ENCODE assay signal across 8 cellular contexts in genomic region chr9:35812025-35812602, GRCh38. TPM values are rescaled to one million over a fixed set of nuclear protein-coding genes. Genes with fewer than 3 reads are reported as not detected.
DNase-seq lines count a peak whose midpoint lies in the region; ATAC-seq, FAIRE-seq and TF ChIP-seq lines count a peak whose summit lies in the region.

Gene SPAG8 (minus strand): TSS chr9:35812262. CDS start chr9:35812147, 115 bp downstream.

- no peaks in the 10 kb centered on the region for H3K9me3 ChIP-seq in mononuclear cell (ENCODE audit: low read depth, low read length)

- H3K27me3 ChIP-seq in mononuclear cell (ENCODE audit: insufficient read depth, low read length): no peaks in the 10 kb centered on the region

- FAIRE-seq in HTR-8/SVneo (lab: Jason Lieb, UNC): peak; percentile 82

- H3K4me3 ChIP-seq in epithelial cell of esophagus (ENCODE audit: low read length) (peak within 1 kb of the TSS; percentile 47), mononuclear cell (ENCODE audit: low read length) (peak within 1 kb of the TSS; percentile 37)

- ATAC-seq in GM21381 (IDR thresholded peaks at IDR 0.05; ENCODE audit: unreplicated experiment): peak; percentile 54

- peaks cover 42% of the 10 kb centered on the region for H3K4me1 ChIP-seq in mononuclear cell (ENCODE audit: insufficient read depth, low read length)

- DNase-seq in COR-L47 (lab: John Stamatoyannopoulos, UW) (peak; percentile 95), HTR-8/SVneo (ENCODE audit: insufficient read length, low spot score) (peak; percentile 88), NOMO-1 treated with DMSO at 0.1 percent for 48 hours (lab: John Stamatoyannopoulos, UW; ENCODE audit: unreplicated experiment) (peak; percentile 100), activated T-cell treated with anti-CD3 and anti-CD28 coated beads for 1 hour (ENCODE audit: low read depth) (peak; percentile 84), epithelial cell of esophagus (ENCODE audit: low read depth) (peak; percentile 93)
- peak; percentile 86 to 90 for DNase-seq in stimulated activated CD8-positive, alpha-beta memory T cell treated with anti-CD3 and anti-CD28 coated beads, Interleukin-2, amount 100 ng/mL, for 48 hours (ENCODE audit: low read depth in 2 of 2)

- TF ChIP-seq CTCF in epithelial cell of esophagus (IDR thresholded peaks at IDR 0.05; ENCODE audit: insufficient read depth, low read depth, low read length, missing control alignments): no peak

RNA-seq across cellular contexts. Expression of gene SPAG8, which starts in this region (rescaled TPM):
- total RNA-seq in mononuclear cell: 0.42 TPM

Comparison
In these comparisons a context has a peak if more than half of its experiments do, and no peak if none do; other contexts are left out.
1. Peak in every context shown above with its lines: DNase-seq, ATAC-seq and H3K4me3 ChIP-seq.